8 cellular contexts compared by ENCODE assay signal in genomic region chr19:3210347-3211017, GRCh38. TPM values are rescaled to one million over a fixed set of nuclear protein-coding genes. Genes with fewer than 3 reads are reported as not detected.
DNase-seq lines count a peak whose midpoint lies in the region; ATAC-seq, FAIRE-seq and TF ChIP-seq lines count a peak whose summit lies in the region.

No MANE protein-coding gene starts in this region.

- H3K4me3 ChIP-seq in A549, result no peak overlapping the region
- H3K4me3 ChIP-seq in spleen, result no peak overlapping the region

- DNase-seq in A549 (ENCODE audit: low read depth in 1 of 2, low spot score in 1 of 2) (peak; percentile 35 to 60), GM18507 (ENCODE audit: extremely low spot score, insufficient read length, low read depth) (peak; percentile 59), RWPE1 (ENCODE audit: low spot score) (peak; percentile 61), Right ventricle myocardium inferior (ENCODE audit: missing footprints) (peak; percentile 83), spleen (peak; percentile 91), ureter (ENCODE audit: low spot score) (no peak)
- peak; percentile 52 for DNase-seq in activated effector memory CD4-positive, alpha-beta T cell treated with Interleukin-2 at 50 U/mL for 16 hours

- no peak overlapping the region for H3K4me2 ChIP-seq in A549

- H3K27ac ChIP-seq in A549 (no peak overlapping the region), RWPE1 (no peak overlapping the region), spleen (no peak overlapping the region)

- TF ChIP-seq POLR2A in A549 (IDR thresholded peaks at IDR 0.05; ENCODE audit: low read length) (no peak), spleen (IDR thresholded peaks at IDR 0.05) (no peak)

- POLR2A ChIA-PET in A549 (lab: Yijun Ruan, JAX), result no interaction called here
- POLR2A ChIA-PET in RWPE1 (lab: Yijun Ruan, JAX; ENCODE audit: low non-redundant PET), result no interaction called here

- H3K9me3 ChIP-seq in A549, result no peaks in the 10 kb centered on the region
- H3K9me3 ChIP-seq in spleen, result no peaks in the 10 kb centered on the region

- TF ChIP-seq CTCF in A549 (IDR thresholded peaks at IDR 0.05), result peak; percentile 43
- peak; percentile 82 for TF ChIP-seq CTCF in RWPE1 (conservative IDR thresholded peaks at IDR 0.05; ENCODE audit: low read depth)
- TF ChIP-seq CTCF in spleen (IDR thresholded peaks at IDR 0.05 in 8 of 11, conservative IDR thresholded peaks at IDR 0.05 in 3 of 11), result peak; percentile 30 to 89 (median 65)

- TF ChIP-seq RAD21 in A549 (conservative IDR thresholded peaks at IDR 0.05 in 1 of 2, IDR thresholded peaks at IDR 0.05 in 1 of 2), result peak in 1 of 2 experiments; percentile 29; a peak in 1 of 5 replicates

- peak; percentile 78 to 86 for ATAC-seq in A549
- ATAC-seq in Right ventricle myocardium inferior, result peak; percentile 59
- no peak for ATAC-seq in HG03045 (IDR thresholded peaks at IDR 0.05; ENCODE audit: unreplicated experiment)

- H3K4me1 ChIP-seq in A549 (no peaks in the 10 kb centered on the region), spleen (peaks cover 0 to 14% (median 3%) of the 10 kb centered on the region in 6 donors)

- FAIRE-seq in A549 (lab: Jason Lieb, UNC) (no peak), GM18507 (lab: Jason Lieb, UNC) (peak; percentile 76)

- peaks cover 3 to 42% (median 30%) of the 10 kb centered on the region in 6 donors for H3K36me3 ChIP-seq in spleen

- no peak for TF ChIP-seq EP300 in A549 (IDR thresholded peaks at IDR 0.05)

- 51% methylated on average over 12 of the region's 20 CpGs for WGBS in A549 (ENCODE audit: missing lambda C conversion rate)
- 43 to 56% (median 47%) methylated on average over 19 to 20 of the region's 20 CpGs for WGBS in spleen, 5 donors

- no peaks in the 10 kb centered on the region for H3K27me3 ChIP-seq in spleen (replicated peaks in 1 of 7)

- CTCF ChIA-PET in A549 (lab: Yijun Ruan, JAX) (interaction anchor here (0.6 to 3.7 kb wide), 7 partner anchors 11 to 563 kb away, joined by 3 to 13 read pairs (median 3); partner anchors contain the start of gene CELF5), RWPE1 (lab: Yijun Ruan, JAX) (interaction anchor here (0.6 to 1.1 kb wide), 6 partner anchors 8 to 248 kb away, joined by 3 to 4 read pairs (median 3); no protein-coding TSS in a partner anchor)

- intact Hi-C loops in Right ventricle myocardium inferior (cut with DNase I) (no loop called here), spleen (cut with DNase I; ENCODE audit: low total_unique reads) (no loop called here)

TF ChIP-seq in A549, 52 proteins besides CTCF, POLR2A, EP300 and RAD21:
- peak; percentile 82; the same call in 1 of the 2 replicates for TF ChIP-seq KDM1A (IDR thresholded peaks at IDR 0.05; ENCODE audit: low read depth)
- peak; percentile 91 for TF ChIP-seq ZFP36 (IDR thresholded peaks at IDR 0.05; ENCODE audit: borderline replicate concordance, partially characterized antibody)
- TF ChIP-seq SMC3 (IDR thresholded peaks at IDR 0.05), result 0 out of 3 replicates have a peak, but pooled peaks have one; percentile 21
- TF ChIP-seq HOXA7 (CRISPR knock-in tag; IDR thresholded peaks at IDR 0.05), result no peak
- no peak for TF ChIP-seq KDM5A (IDR thresholded peaks at IDR 0.05)
- TF ChIP-seq FOSL2 (IDR thresholded peaks at IDR 0.05), result no peak
- 0 out of 2 replicates have a peak, but pooled peaks have one; percentile 18 for TF ChIP-seq FOSL2 (CRISPR knock-in tag; IDR thresholded peaks at IDR 0.05)
- no peak for TF ChIP-seq PBX3 (IDR thresholded peaks at IDR 0.05)

RNA-seq across cellular contexts. Expression of gene CELF5, which starts 14.0 kb away (rescaled TPM):
- polyA plus RNA-seq in A549 (2011; rRNA removed), result 0.31 and 0.42 TPM in 2 replicates
- 0.25 and 0.27 TPM in 2 replicates for polyA plus RNA-seq in A549 (2012; cell fraction: cytosol; rRNA removed)
- polyA plus RNA-seq in A549 (2012; cell fraction: nucleus; rRNA removed), result 0.92 and 0.99 TPM in 2 replicates
- 0.61 to 0.87 TPM (median 0.75 TPM) in 3 replicates for polyA plus RNA-seq in A549 (2017; fragmentation: RNase III; extraction: RNeasy Plus Mini Kit Qiagen cat#74134 plus additional on column Dnase treatment)
- polyA minus RNA-seq in A549 (2011; rRNA and poly(A)+ RNA removed), result 0.08 TPM in 1 of 2 replicates, not detected in the other
- not detected for total RNA-seq in Right ventricle myocardium inferior
- total RNA-seq in spleen, result under 1 TPM in 2 of 7 donors, not detected in 5; 0.10 to 0.19 TPM
- under 1 TPM in 1 of 3 donors, not detected in 2; 0.05 TPM for polyA plus RNA-seq in spleen
- 0.62 TPM for total RNA-seq in ureter

RNA-seq across cellular contexts. Expression of gene NCLN, which starts 24.8 kb away (rescaled TPM):
- 22.8 and 27.6 TPM in 2 replicates for polyA plus RNA-seq in A549 (2011; rRNA removed)
- polyA plus RNA-seq in A549 (2012; cell fraction: cytosol; rRNA removed), result 67.0 and 93.6 TPM in 2 replicates
- polyA plus RNA-seq in A549 (2012; cell fraction: nucleus; rRNA removed), result 158 and 222 TPM in 2 replicates
- polyA plus RNA-seq in A549 (2017; fragmentation: RNase III; extraction: RNeasy Plus Mini Kit Qiagen cat#74134 plus additional on column Dnase treatment), result 55.5 to 58.5 TPM (median 55.5 TPM) in 3 replicates
- 22.9 and 32.2 TPM in 2 replicates for polyA minus RNA-seq in A549 (2011; rRNA and poly(A)+ RNA removed)
- 23.7 TPM for total RNA-seq in Right ventricle myocardium inferior
- total RNA-seq in spleen, result 10 to 100 TPM; 37.8 to 59.2 (median 47.1) TPM
- 10 to 100 TPM; 41.4 to 89.5 (median 79.6) TPM for polyA plus RNA-seq in spleen
- total RNA-seq in ureter, result 69.2 TPM

RNA-seq across cellular contexts. Expression of gene S1PR4, which starts 31.9 kb away (rescaled TPM):
- polyA plus RNA-seq in A549 (2011; rRNA removed), result 0.09 TPM in 1 of 2 replicates, not detected in the other
- 0.19 and 0.22 TPM in 2 replicates for polyA plus RNA-seq in A549 (2012; cell fraction: cytosol; rRNA removed)
- 0.77 and 1.0 TPM in 2 replicates for polyA plus RNA-seq in A549 (2012; cell fraction: nucleus; rRNA removed)
- polyA plus RNA-seq in A549 (2017; fragmentation: RNase III; extraction: RNeasy Plus Mini Kit Qiagen cat#74134 plus additional on column Dnase treatment), result 0.08 to 0.33 TPM (median 0.17 TPM) in 3 replicates
- polyA minus RNA-seq in A549 (2011; rRNA and poly(A)+ RNA removed), result not detected in 2 replicates
- total RNA-seq in Right ventricle myocardium inferior, result 1.2 TPM
- 100 to 1,000 TPM in 2 of 7 donors, 10 to 100 TPM in 5; 46.3 to 171 (median 64.4) TPM for total RNA-seq in spleen
- 10 to 100 TPM; 44.7 to 68.9 (median 59.6) TPM for polyA plus RNA-seq in spleen
- 0.89 TPM for total RNA-seq in ureter

Comparison
In these comparisons a context has a peak if more than half of its experiments do, and no peak if none do; other contexts are left out.
1. RNA of gene S1PR4, which starts 31.9 kb away (total RNA-seq): 46.3 to 171 TPM in spleen; 1.2 TPM in Right ventricle myocardium inferior (single experiment) and 0.89 TPM in ureter (single experiment); every median in the first group is over 10 times any median in the second.
2. Peak in every context shown above with its lines, with median percentiles within 50 percentile points of each other: CTCF ChIP-seq.